Comparison of ENCODE assay signal across 14 cellular contexts in genomic region chr4:20194079-20195013, GRCh38. TPM values are rescaled to one million over a fixed set of nuclear protein-coding genes. Genes with fewer than 3 reads are reported as not detected.
DNase-seq lines count a peak whose midpoint lies in the region; ATAC-seq and TF ChIP-seq lines count a peak whose summit lies in the region.
"Had no signal": no experiment of that assay in that cellular context is flagged by ENCODE, and none has a peak within 500 bp of the region (broad histone marks: within the 10 kb centered on the region; RNA-seq: fewer than 3 reads in every experiment).

No MANE protein-coding gene starts in this region.

- H3K36me3 ChIP-seq in right atrium auricular region: no peaks in the 10 kb centered on the region

- H3K4me3 ChIP-seq in right atrium auricular region: no peak overlapping the region

- no peaks in the 10 kb centered on the region for H3K9me3 ChIP-seq in right atrium auricular region

- DNase-seq in Right ventricle myocardium superior (no peak), right atrium auricular region (ENCODE audit: low spot score) (no peak), amniotic stem cell (lab: John Stamatoyannopoulos, UW) (peak; percentile 51), left cardiac atrium (no peak), NAMALWA (ENCODE audit: low spot score) (no peak)
- DNase-seq in activated CD4-positive, alpha-beta memory T cell treated with anti-CD3 and anti-CD28 coated beads for 36 hours: no peak
- DNase-seq in activated CD4-positive, CD25-positive, alpha-beta regulatory T cell treated with anti-CD3 and anti-CD28 coated beads, Interleukin-2, amount 50 U/mL, for 72 hours: no peak
- DNase-seq in activated CD8-positive, alpha-beta memory T cell treated with anti-CD3 and anti-CD28 coated beads, Interleukin-2, amount 10 ng/mL, durations not matched to agents 7 days and 5 days: no peak
- DNase-seq: NCI-H1417 treated with DMSO at 0.1 percent for 48 hours; RPMI8226; stimulated activated CD4-positive, alpha-beta T cell treated with anti-CD3 and anti-CD28 coated beads, Interleukin-2, amount 100 ng/mL, for 48 hours had no signal

- peak overlapping the region in 1 of 2 donors; percentile 50 for H3K27ac ChIP-seq in right atrium auricular region

- H3K4me1 ChIP-seq in right atrium auricular region: no peaks in the 10 kb centered on the region

- POLR2A ChIA-PET in activated CD4-positive, alpha-beta memory T cell treated with anti-CD3 and anti-CD28 coated beads for 36 hours (lab: Charles Lee): no interaction called here

- H3K27me3 ChIP-seq in right atrium auricular region: no peaks in the 10 kb centered on the region

- no peaks in the 10 kb centered on the region for H3K27me3 Mint-ChIP-seq in activated CD4-positive, alpha-beta memory T cell treated with anti-CD3 and anti-CD28 coated beads for 36 hours
- no peaks in the 10 kb centered on the region for H3K27me3 Mint-ChIP-seq in activated CD8-positive, alpha-beta memory T cell treated with anti-CD3 and anti-CD28 coated beads, Interleukin-2, amount 10 ng/mL, durations not matched to agents 7 days and 5 days
- H3K27me3 Mint-ChIP-seq: activated naive CD4-positive, alpha-beta T cell treated with anti-CD3 and anti-CD28 coated beads, Interleukin-2, amount 50 U/mL, for 24 hours; B cell; type B pancreatic cell had no signal

- ATAC-seq in Right ventricle myocardium superior (ENCODE audit: poor library complexity) (peak; percentile 90), left cardiac atrium (peak; percentile 59 to 73)
- no peak for ATAC-seq in activated CD8-positive, alpha-beta memory T cell treated with anti-CD3 and anti-CD28 coated beads, Interleukin-2, amount 10 ng/mL, durations not matched to agents 7 days and 5 days

- peaks cover 7% of the 10 kb centered on the region for H3K9me3 Mint-ChIP-seq in activated CD4-positive, alpha-beta memory T cell treated with anti-CD3 and anti-CD28 coated beads for 36 hours
- H3K9me3 Mint-ChIP-seq in activated CD8-positive, alpha-beta memory T cell treated with anti-CD3 and anti-CD28 coated beads, Interleukin-2, amount 10 ng/mL, durations not matched to agents 7 days and 5 days (ENCODE audit: low read depth): peaks cover 6% of the 10 kb centered on the region
- H3K9me3 Mint-ChIP-seq: activated naive CD4-positive, alpha-beta T cell treated with anti-CD3 and anti-CD28 coated beads, Interleukin-2, amount 50 U/mL, for 24 hours had no signal

- H3K36me3 Mint-ChIP-seq in activated CD4-positive, alpha-beta memory T cell treated with anti-CD3 and anti-CD28 coated beads for 36 hours: no peaks in the 10 kb centered on the region
- H3K36me3 Mint-ChIP-seq in activated CD8-positive, alpha-beta memory T cell treated with anti-CD3 and anti-CD28 coated beads, Interleukin-2, amount 10 ng/mL, durations not matched to agents 7 days and 5 days: no peaks in the 10 kb centered on the region
- H3K36me3 Mint-ChIP-seq: activated naive CD4-positive, alpha-beta T cell treated with anti-CD3 and anti-CD28 coated beads, Interleukin-2, amount 50 U/mL, for 24 hours; type B pancreatic cell had no signal

- TF ChIP-seq CTCF in right atrium auricular region (IDR thresholded peaks at IDR 0.05): no peak

- no peaks in the 10 kb centered on the region for H3K4me1 Mint-ChIP-seq in activated CD4-positive, alpha-beta memory T cell treated with anti-CD3 and anti-CD28 coated beads for 36 hours (ENCODE audit: low read depth)
- H3K4me1 Mint-ChIP-seq in activated CD8-positive, alpha-beta memory T cell treated with anti-CD3 and anti-CD28 coated beads, Interleukin-2, amount 10 ng/mL, durations not matched to agents 7 days and 5 days: no peaks in the 10 kb centered on the region
- H3K4me1 Mint-ChIP-seq: activated naive CD4-positive, alpha-beta T cell treated with anti-CD3 and anti-CD28 coated beads, Interleukin-2, amount 50 U/mL, for 24 hours; B cell had no signal

- intact Hi-C loops in Right ventricle myocardium superior (cut with DNase I) (no loop called here), left cardiac atrium (cut with DNase I) (no loop called here)
- intact Hi-C loops in activated CD4-positive, alpha-beta memory T cell treated with anti-CD3 and anti-CD28 coated beads for 36 hours (cut with micrococcal nuclease): no loop called here

- CTCF ChIA-PET in activated CD4-positive, alpha-beta memory T cell treated with anti-CD3 and anti-CD28 coated beads for 36 hours (lab: Charles Lee): no interaction called here
- CTCF ChIA-PET in activated CD8-positive, alpha-beta memory T cell treated with anti-CD3 and anti-CD28 coated beads, Interleukin-2, amount 10 ng/mL, durations not matched to agents 7 days and 5 days (lab: Charles Lee): no interaction called here

- H3K27ac Mint-ChIP-seq in activated CD4-positive, alpha-beta memory T cell treated with anti-CD3 and anti-CD28 coated beads for 36 hours: no peak overlapping the region
- H3K27ac Mint-ChIP-seq in activated CD8-positive, alpha-beta memory T cell treated with anti-CD3 and anti-CD28 coated beads, Interleukin-2, amount 10 ng/mL, durations not matched to agents 7 days and 5 days: no peak overlapping the region
- H3K27ac Mint-ChIP-seq: activated naive CD4-positive, alpha-beta T cell treated with anti-CD3 and anti-CD28 coated beads, Interleukin-2, amount 50 U/mL, for 24 hours; B cell; type B pancreatic cell had no signal

- H3K4me3 Mint-ChIP-seq in activated CD4-positive, alpha-beta memory T cell treated with anti-CD3 and anti-CD28 coated beads for 36 hours: no peak overlapping the region
- H3K4me3 Mint-ChIP-seq in activated CD8-positive, alpha-beta memory T cell treated with anti-CD3 and anti-CD28 coated beads, Interleukin-2, amount 10 ng/mL, durations not matched to agents 7 days and 5 days: no peak overlapping the region
- H3K4me3 Mint-ChIP-seq: activated naive CD4-positive, alpha-beta T cell treated with anti-CD3 and anti-CD28 coated beads, Interleukin-2, amount 50 U/mL, for 24 hours; B cell; type B pancreatic cell had no signal

RNA-seq across cellular contexts. Expression of gene SLIT2, which starts 57.4 kb away (rescaled TPM):
- total RNA-seq in Right ventricle myocardium superior (10.2 TPM), right atrium auricular region (10 to 100 TPM in 1 of 2 donors, 1 to 10 TPM in 1; 6.7 to 12.1 TPM), left cardiac atrium (10 to 100 TPM; 11.2 to 14.9 TPM)
- not detected for total RNA-seq in activated CD4-positive, alpha-beta memory T cell treated with anti-CD3 and anti-CD28 coated beads for 36 hours
- total RNA-seq in activated CD8-positive, alpha-beta memory T cell treated with anti-CD3 and anti-CD28 coated beads, Interleukin-2, amount 10 ng/mL, durations not matched to agents 7 days and 5 days: not detected
- total RNA-seq: B cell had no signal

Comparison
In these comparisons a context has a peak if more than half of its experiments do, and no peak if none do; other contexts are left out.
1. RNA of gene SLIT2, which starts 57.4 kb away (total RNA-seq): 11.2 to 14.9 TPM in left cardiac atrium, 6.7 to 12.1 TPM in right atrium auricular region and 10.2 TPM in Right ventricle myocardium superior (single experiment); not detected in activated CD4-positive, alpha-beta memory T cell treated with anti-CD3 and anti-CD28 coated beads for 36 hours and not detected in activated CD8-positive, alpha-beta memory T cell treated with anti-CD3 and anti-CD28 coated beads, Interleukin-2, amount 10 ng/mL, durations not matched to agents 7 days and 5 days; every median in the first group is over 4 times any median in the second.